ENCODE assay signal across 8 cellular contexts in the genomic region with DNA sequence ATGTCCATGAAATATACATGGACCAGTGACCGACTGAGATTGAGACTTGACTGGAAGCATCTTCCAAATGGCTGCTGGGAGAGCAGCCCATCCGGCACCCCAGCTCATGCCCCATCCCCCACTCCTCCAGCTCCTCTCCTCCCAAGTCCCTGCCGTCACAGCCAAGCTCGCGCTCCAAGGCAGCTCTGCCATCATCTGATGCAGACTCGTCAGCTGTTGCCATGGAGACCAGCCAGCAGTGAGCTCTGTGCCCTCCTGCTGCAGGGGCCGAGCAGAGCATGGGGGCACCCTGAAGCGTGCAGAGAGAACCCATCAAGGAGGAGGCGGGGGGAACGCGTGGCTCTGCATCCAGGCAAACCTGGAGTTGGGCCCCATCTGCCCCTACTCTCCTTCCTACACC.
DNase-seq lines count a peak whose midpoint lies in the region; ATAC-seq and TF ChIP-seq lines count a peak whose summit lies in the region.

No MANE protein-coding gene starts in this region.

- H3K4me3 ChIP-seq in coronary artery: no peak overlapping the region

- H3K27ac ChIP-seq in coronary artery: no peak overlapping the region

- CTCF ChIA-PET in GM10248 (lab: Yijun Ruan, JAX): interaction anchor here (1.1 to 1.4 kb wide), 3 partner anchors 15 to 43 kb away, joined by 3 to 4 read pairs (median 3); no protein-coding TSS in a partner anchor

- DNase-seq in DMS 273 (lab: John Stamatoyannopoulos, UW; ENCODE audit: unreplicated experiment) (peak; percentile 84), NCI-H1436 treated with DMSO at 0.1 percent for 48 hours (lab: John Stamatoyannopoulos, UW) (peak; percentile 77), mesothelial cell of epicardium (ENCODE audit: low spot score in 2 of 2, unreplicated experiment in 2 of 2) (no peak), coronary artery (ENCODE audit: low spot score) (no peak), HK-2 (ENCODE audit: unreplicated experiment) (no peak), GM10248 (ENCODE audit: extremely low spot score) (no peak)
- no peak for DNase-seq in activated naive CD8-positive, alpha-beta T cell treated with anti-CD3 and anti-CD28 coated beads for 36 hours

- no peak for ATAC-seq in HG03469 (IDR thresholded peaks at IDR 0.05; ENCODE audit: unreplicated experiment)

- no peaks in the 10 kb centered on the region for H3K27me3 Mint-ChIP-seq in activated naive CD8-positive, alpha-beta T cell treated with anti-CD3 and anti-CD28 coated beads for 36 hours
- peaks cover 49% of the 10 kb centered on the region for H3K27me3 Mint-ChIP-seq in mesothelial cell of epicardium (ENCODE audit: low read depth)

- H3K9me3 Mint-ChIP-seq in activated naive CD8-positive, alpha-beta T cell treated with anti-CD3 and anti-CD28 coated beads for 36 hours: no peaks in the 10 kb centered on the region
- H3K9me3 Mint-ChIP-seq in mesothelial cell of epicardium: no peaks in the 10 kb centered on the region

- no peak overlapping the region for H3K4me3 Mint-ChIP-seq in activated naive CD8-positive, alpha-beta T cell treated with anti-CD3 and anti-CD28 coated beads for 36 hours
- no peak overlapping the region for H3K4me3 Mint-ChIP-seq in mesothelial cell of epicardium

- no peaks in the 10 kb centered on the region for H3K36me3 Mint-ChIP-seq in activated naive CD8-positive, alpha-beta T cell treated with anti-CD3 and anti-CD28 coated beads for 36 hours
- H3K36me3 Mint-ChIP-seq in mesothelial cell of epicardium: no peaks in the 10 kb centered on the region

- peak overlapping the region; percentile 84 for H3K27ac Mint-ChIP-seq in activated naive CD8-positive, alpha-beta T cell treated with anti-CD3 and anti-CD28 coated beads for 36 hours
- peak overlapping the region; percentile 25 for H3K27ac Mint-ChIP-seq in mesothelial cell of epicardium

- POLR2A ChIA-PET in GM10248 (lab: Yijun Ruan, JAX): interaction anchor here (1.1 kb wide), 1 partner anchor 75 kb away, joined by 3 read pairs; the partner anchor contains the start of gene TNRC6C

- no peak for TF ChIP-seq CTCF in mesothelial cell of epicardium (IDR thresholded peaks at IDR 0.05; ENCODE audit: unreplicated experiment)
- TF ChIP-seq CTCF in coronary artery (IDR thresholded peaks at IDR 0.05): no peak
- no peak for TF ChIP-seq CTCF in GM10248 (IDR thresholded peaks at IDR 0.05; ENCODE audit: control extremely low read depth, extremely low read depth, low read depth, missing control alignments)

- H3K4me1 Mint-ChIP-seq in activated naive CD8-positive, alpha-beta T cell treated with anti-CD3 and anti-CD28 coated beads for 36 hours: peaks cover 70% of the 10 kb centered on the region
- peaks cover 30% of the 10 kb centered on the region for H3K4me1 Mint-ChIP-seq in mesothelial cell of epicardium

Comparison
In these comparisons a context has a peak if more than half of its experiments do, and no peak if none do; other contexts are left out.
1. DNase-seq: peak in DMS 273 (single experiment) and NCI-H1436 treated with DMSO at 0.1 percent for 48 hours (single experiment); none in activated naive CD8-positive, alpha-beta T cell treated with anti-CD3 and anti-CD28 coated beads for 36 hours (single experiment), mesothelial cell of epicardium (0 of 2), coronary artery (single experiment), HK-2 (single experiment) and GM10248 (single experiment).